ENCODE assay signal across 8 cellular contexts in the genomic region with DNA sequence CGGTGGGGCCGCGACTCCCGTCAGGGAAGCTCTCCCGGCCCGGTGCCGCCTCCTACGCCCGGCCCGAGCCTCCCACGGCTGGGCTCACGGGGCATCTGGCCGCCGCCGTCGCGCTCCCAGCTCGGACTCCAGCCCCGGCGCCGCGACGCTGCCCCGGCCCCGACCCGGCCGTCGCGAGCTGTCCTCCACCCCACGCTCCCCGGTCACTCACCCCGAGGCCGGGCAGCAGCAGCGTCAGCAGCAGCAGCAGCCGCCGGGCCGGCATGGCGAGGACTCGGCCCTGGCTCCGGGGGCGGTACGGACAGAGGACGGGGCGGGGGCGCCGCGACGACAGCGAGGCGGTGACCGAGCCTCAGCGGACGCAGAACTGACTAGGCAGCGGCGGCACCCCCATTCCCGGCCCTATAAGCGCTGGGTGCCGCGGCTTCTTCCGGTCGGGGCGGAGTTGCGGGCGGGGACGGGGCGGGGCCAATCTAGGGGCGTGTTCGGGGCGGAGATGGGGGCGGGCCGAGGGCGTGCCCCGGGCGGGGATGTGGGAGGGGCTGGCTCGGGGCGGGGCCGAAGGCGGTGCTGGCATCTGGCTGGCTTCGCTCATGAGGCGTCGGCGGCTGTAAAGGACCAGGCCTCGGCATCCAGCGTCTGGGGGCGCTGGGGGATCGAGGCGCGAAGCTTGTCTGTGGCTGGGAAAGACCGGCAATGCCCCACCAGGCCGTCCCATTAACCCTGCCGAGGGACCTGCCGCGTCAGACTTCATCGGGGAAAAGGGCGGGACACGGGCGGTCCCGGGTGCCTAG. TPM values are rescaled to one million over a fixed set of nuclear protein-coding genes. Genes with fewer than 3 reads are reported as not detected.
DNase-seq lines count a peak whose midpoint lies in the region; ATAC-seq and TF ChIP-seq lines count a peak whose summit lies in the region.

ERN1 (minus strand) TSS at position 380 of the 794 bp plus-strand sequence; CDS start at position 265, 115 bp downstream.

- no peak for TF ChIP-seq CTCF in CD8-positive, alpha-beta T cell (IDR thresholded peaks at IDR 0.05)

- H3K27ac ChIP-seq in CD8-positive, alpha-beta T cell (ENCODE audit: low read depth, low read length), result peak within 1 kb of the TSS; percentile 82

- no peaks in the 10 kb centered on the region for H3K36me3 ChIP-seq in CD8-positive, alpha-beta T cell (ENCODE audit: insufficient read depth, low read length)

- H3K27me3 ChIP-seq in CD8-positive, alpha-beta T cell (ENCODE audit: insufficient read depth, low read length), result no peaks in the 10 kb centered on the region

- POLR2A ChIA-PET in CD8-positive, alpha-beta T cell (lab: Charles Lee), result interaction anchor here (0.6 to 5.7 kb wide), 30 partner anchors 9 to 376 kb away, joined by 3 to 89 read pairs (median 5); partner anchors contain the start of genes CCDC47, CEP95, DDX42 and DDX5
- POLR2A ChIA-PET in activated CD8-positive, alpha-beta memory T cell treated with anti-CD3 and anti-CD28 coated beads for 36 hours (lab: Charles Lee), result interaction anchor here (0.6 to 3.7 kb wide), 14 partner anchors 9 to 199 kb away, joined by 3 to 28 read pairs (median 7); partner anchors contain the start of gene ICAM2

- ATAC-seq in CD8-positive, alpha-beta T cell, result peak; percentile 90
- ATAC-seq in GM19455 (IDR thresholded peaks at IDR 0.05; ENCODE audit: unreplicated experiment), result peak; percentile 74

- CTCF ChIA-PET in CD8-positive, alpha-beta T cell (lab: Charles Lee), result interaction anchor here (0.8 to 18.2 kb wide), 15 partner anchors 15 to 218 kb away, joined by 3 to 455 read pairs (median 6); partner anchors contain the start of genes GH1 and ICAM2
- CTCF ChIA-PET in activated CD8-positive, alpha-beta memory T cell treated with anti-CD3 and anti-CD28 coated beads for 36 hours (lab: Charles Lee), result interaction anchor here (0.7 to 7.5 kb wide), 12 partner anchors 9 to 223 kb away, joined by 3 to 175 read pairs (median 4); partner anchors contain the start of genes GH1 and ICAM2

- H3K4me3 Mint-ChIP-seq in CD8-positive, alpha-beta T cell, result peak within 1 kb of the TSS; percentile 89

- DNase-seq in CD8-positive, alpha-beta T cell, result peak; percentile 83 to 96 (median 90)
- DNase-seq in HK-2 (ENCODE audit: unreplicated experiment) (peak; percentile 97), NOMO-1 (lab: John Stamatoyannopoulos, UW; ENCODE audit: unreplicated experiment in 2 of 2) (peak; percentile 85 to 88), medulla oblongata (ENCODE audit: extremely low spot score) (peak; percentile 94)
- peak; percentile 92 for DNase-seq in effector CD8-positive, alpha-beta T cell (lab: John Stamatoyannopoulos, UW)
- peak; percentile 84 to 91 (median 90) for DNase-seq in stimulated activated CD4-positive, alpha-beta T cell treated with anti-CD3 and anti-CD28 coated beads, TNF-alpha, amount 100 ng/mL, for 48 hours (ENCODE audit: low read depth in 3 of 3)

- H3K4me1 ChIP-seq in CD8-positive, alpha-beta T cell (ENCODE audit: insufficient read depth, low read length), result peaks cover 23% of the 10 kb centered on the region

- H3K9me3 Mint-ChIP-seq in CD8-positive, alpha-beta T cell, result no peaks in the 10 kb centered on the region

- peak within 1 kb of the TSS; percentile 76 for H3K4me3 ChIP-seq in CD8-positive, alpha-beta T cell (ENCODE audit: low read depth, low read length)

- no peaks in the 10 kb centered on the region for H3K9me3 ChIP-seq in CD8-positive, alpha-beta T cell (ENCODE audit: low read length)

- peak within 1 kb of the TSS; percentile 97 for H3K27ac Mint-ChIP-seq in CD8-positive, alpha-beta T cell

- H3K36me3 Mint-ChIP-seq in CD8-positive, alpha-beta T cell, result peaks cover 5% of the 10 kb centered on the region

- H3K27me3 Mint-ChIP-seq in CD8-positive, alpha-beta T cell (ENCODE audit: low read depth), result no peaks in the 10 kb centered on the region

- H3K4me1 Mint-ChIP-seq in CD8-positive, alpha-beta T cell (ENCODE audit: low read depth), result peaks cover 46% of the 10 kb centered on the region

- intact Hi-C loops in CD8-positive, alpha-beta T cell (cut with DNase I, micrococcal nuclease), result loop anchor here (1.0 to 5.0 kb wide), 12 partner anchors 15 to 287 kb away; partner anchors contain the start of genes TEX2 (in 2 of the 2) and SMARCD2 (in 1 of the 2)

RNA-seq across cellular contexts. Expression of gene ERN1, which starts in this region (rescaled TPM):
- total RNA-seq in CD8-positive, alpha-beta T cell, result 10 to 100 TPM; 57.1 to 64.0 TPM
- total RNA-seq in activated CD8-positive, alpha-beta memory T cell treated with anti-CD3 and anti-CD28 coated beads for 36 hours, result 10 to 100 TPM; 15.9 to 18.5 TPM

Comparison
In these comparisons a context has a peak if more than half of its experiments do, and no peak if none do; other contexts are left out.
1. Peak in every context shown above with its lines: DNase-seq, ATAC-seq, H3K4me3 ChIP-seq and H3K27ac ChIP-seq.